ENCODE assay signal across 13 cellular contexts in the genomic region with DNA sequence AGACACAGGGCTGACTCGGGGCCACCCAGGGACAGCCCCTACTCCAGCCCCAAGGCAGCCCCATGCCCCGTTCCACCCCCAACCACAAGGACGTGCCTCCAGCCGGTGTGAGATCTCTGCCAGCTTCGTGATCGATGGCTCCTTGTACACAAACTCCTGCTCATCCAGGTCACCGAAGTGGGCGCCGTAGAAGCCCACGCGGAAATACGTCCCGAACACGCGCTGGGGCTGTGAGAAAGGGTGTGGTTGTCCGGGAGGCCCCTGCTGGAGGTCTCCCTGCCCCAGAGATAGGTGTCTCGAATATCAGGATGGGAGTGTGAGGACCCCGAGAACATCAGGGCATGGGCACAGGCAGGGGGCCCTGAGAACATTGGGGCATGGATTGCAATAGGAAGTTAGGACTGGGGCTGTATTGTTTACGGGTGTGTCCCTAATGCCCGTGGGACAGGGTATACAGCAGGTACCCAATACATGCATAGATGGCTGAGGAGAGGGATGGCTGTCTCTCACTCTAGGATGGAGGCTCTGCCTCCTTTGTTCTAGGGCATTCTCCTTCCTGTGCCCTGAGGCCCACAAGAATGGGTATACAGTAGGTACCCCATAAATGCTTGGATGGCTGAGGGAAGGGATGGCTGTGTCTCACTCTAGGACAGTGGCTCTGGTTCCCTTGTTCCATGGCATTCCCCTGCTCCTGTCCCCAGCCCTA. TPM values are rescaled to one million over a fixed set of nuclear protein-coding genes. Genes with fewer than 3 reads are reported as not detected.
DNase-seq lines count a peak whose midpoint lies in the region; ATAC-seq and TF ChIP-seq lines count a peak whose summit lies in the region.
"Had no signal": no experiment of that assay in that cellular context is flagged by ENCODE, and none has a peak within 500 bp of the region (broad histone marks: within the 10 kb centered on the region; RNA-seq: fewer than 3 reads in every experiment).

No MANE protein-coding gene starts in this region.

- H3K27me3 ChIP-seq in SJSA1 (replicated peaks), result no peaks in the 10 kb centered on the region
- H3K27me3 ChIP-seq in esophagus muscularis mucosa, result no peaks in the 10 kb centered on the region
- no peaks in the 10 kb centered on the region for H3K27me3 ChIP-seq in transverse colon
- no peaks in the 10 kb centered on the region for H3K27me3 ChIP-seq in H7 (ENCODE audit: control insufficient read depth, insufficient read depth, low read length)
- no peaks in the 10 kb centered on the region for H3K27me3 ChIP-seq in CD4-positive, alpha-beta T cell (ENCODE audit: control insufficient read depth, insufficient read depth, low read length)
- H3K27me3 ChIP-seq: SJCRH30 had no signal

- ATAC-seq in CD4-positive, alpha-beta T cell (ENCODE audit: poor library complexity), result no peak

- H3K9me3 ChIP-seq in SJSA1 (replicated peaks), result no peaks in the 10 kb centered on the region
- H3K9me3 ChIP-seq in esophagus muscularis mucosa, result no peaks in the 10 kb centered on the region
- no peaks in the 10 kb centered on the region for H3K9me3 ChIP-seq in transverse colon
- H3K9me3 ChIP-seq in CD4-positive, alpha-beta T cell (ENCODE audit: control insufficient read depth, low read length), result no peaks in the 10 kb centered on the region
- H3K9me3 ChIP-seq: SJCRH30 had no signal

- H3K27ac Mint-ChIP-seq in neural crest cell (ENCODE audit: unreplicated experiment), result no peak overlapping the region
- H3K27ac Mint-ChIP-seq in CD4-positive, alpha-beta T cell, result no peak overlapping the region

- CTCF ChIA-PET in CD4-positive, alpha-beta T cell (lab: Charles Lee), result no interaction called here

- no peak overlapping the region for H3K4me3 ChIP-seq in SJSA1
- H3K4me3 ChIP-seq in esophagus muscularis mucosa, result peak overlapping the region in 3 of 4 donors; percentile 38 to 49 (median 47)
- no peak overlapping the region for H3K4me3 ChIP-seq in transverse colon
- H3K4me3 ChIP-seq in H7 (ENCODE audit: insufficient read depth, low read depth, low read length), result no peak overlapping the region
- H3K4me3 ChIP-seq: SJCRH30 had no signal

- TF ChIP-seq CTCF in esophagus muscularis mucosa (IDR thresholded peaks at IDR 0.05) (no peak), neural crest cell (conservative IDR thresholded peaks at IDR 0.05) (no peak), transverse colon (IDR thresholded peaks at IDR 0.05) (no peak)
- TF ChIP-seq CTCF in CD4-positive, alpha-beta T cell (IDR thresholded peaks at IDR 0.05), result no peak

- no peak for DNase-seq in SJSA1 (ENCODE audit: low read depth in 1 of 2, low spot score in 2 of 2)
- no peak for DNase-seq in esophagus muscularis mucosa (ENCODE audit: extremely low spot score)
- DNase-seq in neural crest cell (ENCODE audit: low read depth, low spot score), result no peak
- DNase-seq in transverse colon, result no peak
- no peak for DNase-seq in H7
- DNase-seq in CD4-positive, alpha-beta T cell, result no peak
- no peak for DNase-seq in NCI-H82 treated with DMSO at 0.1 percent for 48 hours (lab: John Stamatoyannopoulos, UW; ENCODE audit: unreplicated experiment)
- DNase-seq: activated T-cell treated with anti-CD3 and anti-CD28 coated beads, Interleukin-2, amount 50 U/mL, for 1 hour; CD8-positive, alpha-beta memory T cell; GF-D8; NCI-H446 treated with DMSO at 0.1 percent for 48 hours; SJCRH30 had no signal

- H3K4me1 Mint-ChIP-seq in neural crest cell, result peaks cover 4% of the 10 kb centered on the region
- no peaks in the 10 kb centered on the region for H3K4me1 Mint-ChIP-seq in CD4-positive, alpha-beta T cell (ENCODE audit: low read depth)

- H3K27me3 Mint-ChIP-seq in neural crest cell (ENCODE audit: low read depth), result no peaks in the 10 kb centered on the region
- peaks cover 26% of the 10 kb centered on the region for H3K27me3 Mint-ChIP-seq in CD4-positive, alpha-beta T cell

- H3K36me3 Mint-ChIP-seq in neural crest cell (ENCODE audit: low read depth), result no peaks in the 10 kb centered on the region
- H3K36me3 Mint-ChIP-seq in CD4-positive, alpha-beta T cell (ENCODE audit: low read depth), result no peaks in the 10 kb centered on the region
- H3K36me3 Mint-ChIP-seq: CD8-positive, alpha-beta memory T cell had no signal

- POLR2A ChIA-PET in CD4-positive, alpha-beta T cell (lab: Charles Lee), result interaction anchor here (0.6 kb wide), 1 partner anchor 144 kb away, joined by 3 read pairs; a partner anchor contains a TSS

- TF ChIP-seq POLR2A in esophagus muscularis mucosa (IDR thresholded peaks at IDR 0.05; ENCODE audit: low read depth), result no peak
- TF ChIP-seq POLR2A in transverse colon (IDR thresholded peaks at IDR 0.05), result no peak

- no peaks in the 10 kb centered on the region for H3K9me3 Mint-ChIP-seq in neural crest cell
- H3K9me3 Mint-ChIP-seq in CD4-positive, alpha-beta T cell, result no peaks in the 10 kb centered on the region
- H3K9me3 Mint-ChIP-seq: CD8-positive, alpha-beta memory T cell had no signal

- peaks cover 42% of the 10 kb centered on the region for H3K4me1 ChIP-seq in SJSA1 (replicated peaks)
- H3K4me1 ChIP-seq in esophagus muscularis mucosa, result peaks cover 41 to 79% (median 62%) of the 10 kb centered on the region in 4 donors
- peaks cover 5 to 36% (median 15%) of the 10 kb centered on the region in 4 donors for H3K4me1 ChIP-seq in transverse colon

- intact Hi-C loops in esophagus muscularis mucosa (cut with DNase I), result loop anchor here (1.0 kb wide), 1 partner anchor 64 kb away; no protein-coding TSS in a partner anchor
- intact Hi-C loops in transverse colon (cut with DNase I; ENCODE audit: low total_unique reads), result no loop called here
- intact Hi-C loops in CD4-positive, alpha-beta T cell (cut with DNase I, micrococcal nuclease), result loop anchor here in 1 of 2 experiments (1.0 kb wide), 1 partner anchor 65 kb away; no protein-coding TSS in a partner anchor

- H3K36me3 ChIP-seq in SJSA1 (0 out of 2 replicates have a peak, but pooled peaks cover 5% of the 10 kb centered on the region), esophagus muscularis mucosa (peaks cover 0 to 59% (median 33%) of the 10 kb centered on the region in 4 donors), transverse colon (no peaks in the 10 kb centered on the region), H7 (replicated peaks; ENCODE audit: control insufficient read depth, insufficient read depth, low read length) (peaks cover 2% of the 10 kb centered on the region)
- H3K36me3 ChIP-seq: SJCRH30 had no signal

- H3K27ac ChIP-seq in SJSA1 (peak overlapping the region; percentile 90), esophagus muscularis mucosa (replicated peaks in 1 of 4) (peak overlapping the region; percentile 89 to 96 (median 93)), transverse colon (peak overlapping the region; percentile 77 to 91 (median 84))
- H3K27ac ChIP-seq in CD4-positive, alpha-beta T cell (ENCODE audit: low read depth, low read length), result no peak overlapping the region

- 84% methylated on average over 18 of the region's 20 CpGs for WGBS in esophagus muscularis mucosa
- 78% methylated on average over 16 of the region's 20 CpGs; no CpG with 5 or more reads in 1 of the 2 donors for WGBS in transverse colon (ENCODE audit: low coverage in 1 of 2), 2 donors

- no peak for TF ChIP-seq EP300 in esophagus muscularis mucosa (IDR thresholded peaks at IDR 0.05)
- no peak for TF ChIP-seq EP300 in transverse colon (IDR thresholded peaks at IDR 0.05; ENCODE audit: low read depth)

- in situ Hi-C loops in transverse colon (cut with MboI; ENCODE audit: low pct_ligation_motif_present in 1 of 4, low pct_unique_long_range_greater_than_20kb in 1 of 4, low sequenced_read_pairs in 3 of 4), result loop anchor here (5.0 to 25.0 kb wide), 4 partner anchors 65 to 165 kb away; no protein-coding TSS in a partner anchor

- peak overlapping the region; percentile 9 for H3K4me3 Mint-ChIP-seq in neural crest cell
- no peak overlapping the region for H3K4me3 Mint-ChIP-seq in CD4-positive, alpha-beta T cell

RNA-seq across cellular contexts. Expression of a gene that starts 5.3 kb away (rescaled TPM):
- 278 and 472 TPM in 2 replicates for total RNA-seq in SJSA1 (2014; rRNA removed; shearing (Covaris generic))
- total RNA-seq in esophagus muscularis mucosa, result 1,000 to 10,000 TPM; 1,125 to 1,746 (median 1,157) TPM
- 32.1 and 34.2 TPM in 2 replicates for total RNA-seq in neural crest cell
- 100 to 1,000 TPM; 145 to 339 (median 243) TPM for total RNA-seq in transverse colon
- 32.3 and 41.8 TPM in 2 replicates for total RNA-seq in H7 (2014; rRNA removed; shearing (Covaris generic))
- total RNA-seq in CD4-positive, alpha-beta T cell, result not detected

RNA-seq across cellular contexts. Expression of a gene that starts 36.8 kb away (rescaled TPM):
- 0.61 TPM in 1 of 2 replicates, not detected in the other for total RNA-seq in SJSA1 (2014; rRNA removed; shearing (Covaris generic))
- total RNA-seq in esophagus muscularis mucosa, result 1 to 10 TPM in 1 of 4 donors, not detected in 3; 2.0 TPM
- not detected in 2 replicates for total RNA-seq in neural crest cell
- total RNA-seq in transverse colon, result not detected
- not detected in 2 replicates for total RNA-seq in H7 (2014; rRNA removed; shearing (Covaris generic))
- not detected for total RNA-seq in CD4-positive, alpha-beta T cell
- total RNA-seq: CD8-positive, alpha-beta memory T cell; mononuclear cell; SJCRH30 had no signal

RNA-seq across cellular contexts. Expression of a gene that starts 47.1 kb away (rescaled TPM):
- total RNA-seq in SJSA1 (2014; rRNA removed; shearing (Covaris generic)), result 120 and 143 TPM in 2 replicates
- total RNA-seq in esophagus muscularis mucosa, result 1 to 10 TPM; 1.4 to 6.6 (median 3.4) TPM
- 67.0 and 71.3 TPM in 2 replicates for total RNA-seq in neural crest cell
- total RNA-seq in transverse colon, result 10 to 100 TPM in 1 of 4 donors, 1 to 10 TPM in 1, not detected in 2; 2.6 to 47.4 TPM
- 66.8 and 67.0 TPM in 2 replicates for total RNA-seq in H7 (2014; rRNA removed; shearing (Covaris generic))
- total RNA-seq in CD4-positive, alpha-beta T cell, result 1 to 10 TPM in 1 of 2 experiments, under 1 TPM in 1; 0.59 to 1.5 TPM

RNA-seq across cellular contexts. Expression of a gene that starts 59.7 kb away (rescaled TPM):
- 2.0 and 7.9 TPM in 2 replicates for total RNA-seq in SJSA1 (2014; rRNA removed; shearing (Covaris generic))
- 10 to 100 TPM; 32.6 to 51.0 (median 40.1) TPM for total RNA-seq in esophagus muscularis mucosa
- 34.7 and 40.6 TPM in 2 replicates for total RNA-seq in neural crest cell
- total RNA-seq in transverse colon, result 100 to 1,000 TPM in 1 of 4 donors, 10 to 100 TPM in 3; 66.4 to 268 (median 78.4) TPM
- 26.9 and 33.7 TPM in 2 replicates for total RNA-seq in H7 (2014; rRNA removed; shearing (Covaris generic))
- under 1 TPM; 0.14 to 0.38 TPM for total RNA-seq in CD4-positive, alpha-beta T cell

Comparison
In these comparisons a context has a peak if more than half of its experiments do, and no peak if none do; other contexts are left out.
1. H3K4me3 ChIP-seq: peak in esophagus muscularis mucosa (3 of 4); none in SJSA1 (single experiment), transverse colon (0 of 4) and H7 (single experiment).
2. RNA of a gene that starts 5.3 kb away (total RNA-seq): 1,125 to 1,746 TPM in esophagus muscularis mucosa, 278 to 472 TPM in SJSA1, 145 to 339 TPM in transverse colon, 32.3 to 41.8 TPM in H7 and 32.1 to 34.2 TPM in neural crest cell; not detected in CD4-positive, alpha-beta T cell; every median in the first group is over 10 times any median in the second.